ENCODE assay signal across 18 cellular contexts in the genomic region with DNA sequence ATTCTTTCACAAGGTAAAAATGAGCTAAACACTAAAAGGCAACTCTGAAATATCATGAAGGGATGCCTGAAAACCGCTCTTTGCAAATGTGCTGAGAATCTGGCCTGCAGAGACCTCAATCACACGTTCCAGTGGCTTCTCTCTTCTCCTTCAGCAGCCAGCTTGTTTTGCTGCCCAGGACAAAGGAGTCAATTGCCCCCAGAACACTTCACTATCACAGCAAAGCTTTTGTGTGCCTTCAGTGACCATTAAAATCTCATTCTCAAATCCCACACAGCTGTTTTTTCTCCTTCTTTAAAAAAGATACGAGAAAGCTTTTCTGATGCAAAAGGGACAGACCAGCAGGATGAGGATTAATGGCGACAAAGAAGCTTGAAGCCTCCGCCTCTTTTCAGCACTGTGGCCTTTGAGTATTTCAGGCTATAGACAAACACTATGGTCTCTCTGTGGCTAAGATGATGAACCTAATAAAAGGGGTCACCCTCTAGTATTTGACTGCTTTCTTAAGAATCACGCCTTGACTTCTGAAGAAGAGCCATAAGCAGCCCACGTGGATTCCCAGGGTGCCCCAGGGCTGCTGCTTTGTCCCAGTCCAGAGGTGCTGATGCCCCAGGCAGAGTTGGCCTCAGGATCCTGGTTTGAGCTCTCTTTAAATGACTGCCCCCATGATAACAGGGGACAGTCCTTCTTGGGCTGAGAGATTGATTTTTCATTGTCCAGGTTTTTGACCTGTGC. TPM values are rescaled to one million over a fixed set of nuclear protein-coding genes. Genes with fewer than 3 reads are reported as not detected.
"Had no signal": no experiment of that assay in that cellular context is flagged by ENCODE, and none has a peak within 500 bp of the region (broad histone marks: within the 10 kb centered on the region; RNA-seq: fewer than 3 reads in every experiment).

No MANE protein-coding gene starts in this region.

- DNase-seq: activated CD4-positive, alpha-beta T cell treated with anti-CD3 and anti-CD28 coated beads for 4 hours; activated CD8-positive, alpha-beta memory T cell treated with anti-CD3 and anti-CD28 coated beads, Interleukin-2, amount 50 U/mL, for 4 hours; activated CD8-positive, alpha-beta T cell treated with anti-CD3 and anti-CD28 coated beads for 36 hours; activated gamma-delta T cell treated with Interleukin-2 at 50 U/mL for 16 hours; activated T-cell treated with anti-CD3 and anti-CD28 coated beads, Interleukin-2, amount 50 U/mL, for 72 hours; amniotic stem cell; cerebellar nuclear complex; dermis blood vessel endothelial cell; erythroblast; kidney; left ventricle myocardium inferior; naive thymus-derived CD8-positive, alpha-beta T cell; sigmoid colon; stimulated activated CD4-positive, alpha-beta T cell treated with anti-CD3 and anti-CD28 coated beads, Interleukin-1b, Interleukin-23, amount 100 ng/mL, for 48 hours; stomach had no signal

- FAIRE-seq: kidney had no signal

- H3K4me3 Mint-ChIP-seq: activated CD8-positive, alpha-beta T cell treated with anti-CD3 and anti-CD28 coated beads for 36 hours; activated naive CD8-positive, alpha-beta T cell; activated T-cell treated with anti-CD3 and anti-CD28 coated beads, Interleukin-2, amount 50 U/mL, for 72 hours; memory B cell; naive thymus-derived CD8-positive, alpha-beta T cell; T-helper 1 cell treated with Interleukin-12 subunit alpha and Interleukin-12 subunit beta and Interleukin-4 antibody, amounts not matched to agents 30 μg/mL and 1 μg/mL, for 36 hours had no signal

- H3K4me1 Mint-ChIP-seq: naive thymus-derived CD8-positive, alpha-beta T cell had no signal

- H3K27ac Mint-ChIP-seq: activated CD8-positive, alpha-beta T cell treated with anti-CD3 and anti-CD28 coated beads for 36 hours; activated naive CD8-positive, alpha-beta T cell; activated T-cell treated with anti-CD3 and anti-CD28 coated beads, Interleukin-2, amount 50 U/mL, for 72 hours; memory B cell; naive thymus-derived CD8-positive, alpha-beta T cell; T-helper 1 cell treated with Interleukin-12 subunit alpha and Interleukin-12 subunit beta and Interleukin-4 antibody, amounts not matched to agents 30 μg/mL and 1 μg/mL, for 36 hours had no signal

- H3K9me3 Mint-ChIP-seq: activated CD8-positive, alpha-beta T cell treated with anti-CD3 and anti-CD28 coated beads for 36 hours; activated T-cell treated with anti-CD3 and anti-CD28 coated beads, Interleukin-2, amount 50 U/mL, for 72 hours; memory B cell; naive thymus-derived CD8-positive, alpha-beta T cell; T-helper 1 cell treated with Interleukin-12 subunit alpha and Interleukin-12 subunit beta and Interleukin-4 antibody, amounts not matched to agents 30 μg/mL and 1 μg/mL, for 36 hours had no signal

- H3K36me3 Mint-ChIP-seq: activated naive CD8-positive, alpha-beta T cell; memory B cell; naive thymus-derived CD8-positive, alpha-beta T cell had no signal

RNA-seq across cellular contexts. Expression of a gene that starts 54.2 kb away (rescaled TPM):
- total RNA-seq: activated CD8-positive, alpha-beta T cell treated with anti-CD3 and anti-CD28 coated beads for 36 hours had no signal
